In the genomic region with DNA sequence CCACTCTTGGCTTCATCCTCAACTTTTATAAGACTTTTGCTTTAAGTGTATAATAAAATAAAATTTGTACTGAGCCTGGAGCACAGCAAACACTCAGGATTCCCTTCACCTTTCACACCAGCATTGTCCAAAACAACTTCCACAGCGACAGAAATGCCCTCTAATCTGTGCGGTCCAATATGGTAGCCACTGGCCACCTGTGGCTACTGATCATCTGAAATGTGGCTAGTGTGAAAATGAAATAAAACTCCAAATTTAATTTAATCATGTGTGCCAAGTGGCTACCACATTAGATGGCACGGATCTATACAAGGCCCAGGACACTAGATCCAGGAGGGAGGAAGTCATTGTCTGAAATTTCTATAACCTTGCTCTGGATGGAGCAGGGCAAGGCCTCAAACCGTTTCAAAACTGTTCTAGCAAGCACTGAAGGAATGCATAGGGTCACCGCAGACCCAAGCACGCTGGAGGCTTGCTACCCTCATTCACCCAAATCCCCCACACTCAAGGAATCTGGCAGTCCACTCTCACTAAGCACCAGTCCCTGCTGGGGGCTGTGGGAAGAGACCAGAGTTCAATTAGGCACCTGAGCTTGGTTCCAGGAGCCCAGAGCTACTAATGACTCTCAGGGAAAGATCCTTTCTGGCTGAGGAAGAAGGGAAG, we compare ENCODE assay signal across 10 cellular contexts. TPM values are rescaled to one million over a fixed set of nuclear protein-coding genes. Genes with fewer than 3 reads are reported as not detected.
A peak's percentile ranks its signal among the peaks of the same experiment; 100 is the strongest.
DNase-seq lines count a peak whose midpoint lies in the region; ATAC-seq and TF ChIP-seq lines count a peak whose summit lies in the region.
"Had no signal": no experiment of that assay in that cellular context is flagged by ENCODE, and none has a peak within 500 bp of the region (broad histone marks: within the 10 kb centered on the region; RNA-seq: fewer than 3 reads in every experiment).

No MANE protein-coding gene starts in this region.

- peak; percentile 70 for DNase-seq in activated CD8-positive, alpha-beta memory T cell treated with anti-CD3 and anti-CD28 coated beads for 24 hours
- no peak for DNase-seq in activated CD8-positive, alpha-beta memory T cell treated with anti-CD3 and anti-CD28 coated beads, Interleukin-2, amount 50 U/mL, for 4 hours
- peak in 1 of 2 donors; percentile 16 for DNase-seq in activated T-cell treated with anti-CD3 and anti-CD28 coated beads, Interleukin-2, amount 50 U/mL, for 72 hours
- no peak for DNase-seq in suprapubic skin (ENCODE audit: low spot score in 2 of 2)
- DNase-seq in NCI-H1105 treated with DMSO at 0.1 percent for 48 hours (lab: John Stamatoyannopoulos, UW), result no peak
- DNase-seq in SW 1271 (lab: John Stamatoyannopoulos, UW), result no peak
- no peak for DNase-seq in NCI-H2029 treated with DMSO at 0.1 percent for 48 hours (lab: John Stamatoyannopoulos, UW)
- DNase-seq: activated effector memory CD4-positive, alpha-beta T cell treated with Interleukin-2 at 50 U/mL for 16 hours; DMS 273 treated with DMSO at 0.1 percent for 48 hours had no signal

- peak overlapping the region; percentile 94 for H3K27ac Mint-ChIP-seq in activated T-cell treated with anti-CD3 and anti-CD28 coated beads, Interleukin-2, amount 50 U/mL, for 72 hours

- H3K36me3 Mint-ChIP-seq in activated T-cell treated with anti-CD3 and anti-CD28 coated beads, Interleukin-2, amount 50 U/mL, for 72 hours (ENCODE audit: insufficient read depth in 2 of 2), result peaks cover 40 to 48% of the 10 kb centered on the region in 2 donors

- H3K27me3 ChIP-seq in iPS-18a (ENCODE audit: control insufficient read depth, insufficient read depth, low read length) (no peaks in the 10 kb centered on the region), suprapubic skin (no peaks in the 10 kb centered on the region)

- TF ChIP-seq POLR2A in suprapubic skin (IDR thresholded peaks at IDR 0.05), result no peak

- WGBS in suprapubic skin, result 62% methylated on average over 6 of the region's 6 CpGs

- H3K4me1 Mint-ChIP-seq in activated T-cell treated with anti-CD3 and anti-CD28 coated beads, Interleukin-2, amount 50 U/mL, for 72 hours (ENCODE audit: low read depth), result peaks cover 83% of the 10 kb centered on the region

- no peak for ATAC-seq in activated T-cell treated with anti-CD3 and anti-CD28 coated beads, Interleukin-2, amount 50 U/mL, for 72 hours (replicated peaks in 1 of 2)

- H3K9me3 ChIP-seq in iPS-18a (ENCODE audit: control insufficient read depth, low read depth, low read length) (no peaks in the 10 kb centered on the region), suprapubic skin (no peaks in the 10 kb centered on the region)

- no peak for TF ChIP-seq CTCF in suprapubic skin (IDR thresholded peaks at IDR 0.05)

- peak overlapping the region; percentile 99 for H3K9ac ChIP-seq in iPS-18a (ENCODE audit: low read length)

- H3K4me3 ChIP-seq in iPS-18a (ENCODE audit: low read length), result peak overlapping the region; percentile 99
- peak overlapping the region; percentile 65 for H3K4me3 ChIP-seq in suprapubic skin

- H3K4me3 Mint-ChIP-seq in activated T-cell treated with anti-CD3 and anti-CD28 coated beads, Interleukin-2, amount 50 U/mL, for 72 hours, result peak overlapping the region; percentile 85 to 100

- H3K27ac ChIP-seq in iPS-18a (ENCODE audit: low read length) (no peak overlapping the region), suprapubic skin (no peak overlapping the region)

- no peak for TF ChIP-seq EP300 in suprapubic skin (IDR thresholded peaks at IDR 0.05)

- no peaks in the 10 kb centered on the region for H3K9me3 Mint-ChIP-seq in activated T-cell treated with anti-CD3 and anti-CD28 coated beads, Interleukin-2, amount 50 U/mL, for 72 hours

- H3K4me1 ChIP-seq in iPS-18a (ENCODE audit: control insufficient read depth, low read depth, low read length) (no peaks in the 10 kb centered on the region), suprapubic skin (peaks cover 48% of the 10 kb centered on the region)

- no peaks in the 10 kb centered on the region for H3K27me3 Mint-ChIP-seq in activated T-cell treated with anti-CD3 and anti-CD28 coated beads, Interleukin-2, amount 50 U/mL, for 72 hours (ENCODE audit: low read depth)

- peaks cover 36% of the 10 kb centered on the region for H3K36me3 ChIP-seq in iPS-18a (ENCODE audit: control insufficient read depth, low read depth, low read length)
- peaks cover 32% of the 10 kb centered on the region for H3K36me3 ChIP-seq in suprapubic skin

RNA-seq across cellular contexts. Expression of a gene that starts 6.3 kb away (rescaled TPM):
- 100 to 1,000 TPM; 595 to 606 TPM for total RNA-seq in activated T-cell treated with anti-CD3 and anti-CD28 coated beads, Interleukin-2, amount 50 U/mL, for 72 hours
- 1 to 10 TPM in 3 of 4 donors, under 1 TPM in 1; 0.68 to 4.5 (median 1.6) TPM for total RNA-seq in suprapubic skin

RNA-seq across cellular contexts. Expression of a gene that starts 14.8 kb away (rescaled TPM):
- total RNA-seq in activated T-cell treated with anti-CD3 and anti-CD28 coated beads, Interleukin-2, amount 50 U/mL, for 72 hours, result 100 to 1,000 TPM in 1 of 2 donors, 10 to 100 TPM in 1; 94.2 to 109 TPM
- 10 to 100 TPM; 34.3 to 42.3 (median 35.9) TPM for total RNA-seq in suprapubic skin

Comparison
In these comparisons a context has a peak if more than half of its experiments do, and no peak if none do; other contexts are left out.
1. RNA of a gene that starts 6.3 kb away (total RNA-seq): 595 to 606 TPM in activated T-cell treated with anti-CD3 and anti-CD28 coated beads, Interleukin-2, amount 50 U/mL, for 72 hours; 0.68 to 4.5 TPM in suprapubic skin; every median in the first group is over 100 times any median in the second.